30 cellular contexts compared by ENCODE assay signal in genomic region chr3:126857928-126858327, GRCh38.
"Had no signal": no experiment of that assay in that cellular context is flagged by ENCODE, and none has a peak within 500 bp of the region (broad histone marks: within the 10 kb centered on the region; RNA-seq: fewer than 3 reads in every experiment).

No MANE protein-coding gene starts in this region.

- H3K27me3 Mint-ChIP-seq: activated CD4-positive, alpha-beta memory T cell treated with anti-CD3 and anti-CD28 coated beads, Interleukin-2, amount 10 ng/mL, durations not matched to agents 7 days and 5 days; activated CD4-positive, alpha-beta T cell treated with anti-CD3 and anti-CD28 coated beads, Interleukin-2, amount 10 ng/mL, durations not matched to agents 7 days and 5 days; activated naive CD4-positive, alpha-beta T cell treated with anti-CD3 and anti-CD28 coated beads, Interleukin-2, amount 50 U/mL, for 24 hours; activated naive CD8-positive, alpha-beta T cell treated with anti-CD3 and anti-CD28 coated beads, Interleukin-2, amount 50 U/mL, for 24 hours; dendritic cell treated with granulocyte-macrophage colony-stimulating factor and Interleukin-4, amounts not matched to agents 40 ng/mL and 50 ng/mL, for 4 days; naive B cell; progenitor cell of endocrine pancreas; stimulated activated memory B cell treated with anti-CD40 and anti-IgM and Interleukin-4, amounts not matched to agents 10 μg/mL and 1 μg/mL and 100 μg/mL, for 72 hours; T-helper 17 cell had no signal

- H3K4me2 ChIP-seq: smooth muscle cell had no signal

- H3K4me1 Mint-ChIP-seq: activated CD4-positive, alpha-beta memory T cell treated with anti-CD3 and anti-CD28 coated beads, Interleukin-2, amount 10 ng/mL, durations not matched to agents 7 days and 5 days; activated CD4-positive, alpha-beta T cell treated with anti-CD3 and anti-CD28 coated beads, Interleukin-2, amount 10 ng/mL, durations not matched to agents 7 days and 5 days; activated naive CD4-positive, alpha-beta T cell treated with anti-CD3 and anti-CD28 coated beads, Interleukin-2, amount 50 U/mL, for 24 hours; activated naive CD8-positive, alpha-beta T cell treated with anti-CD3 and anti-CD28 coated beads, Interleukin-2, amount 50 U/mL, for 24 hours; stimulated activated memory B cell treated with anti-CD40 and anti-IgM and Interleukin-4, amounts not matched to agents 10 μg/mL and 1 μg/mL and 100 μg/mL, for 72 hours had no signal

- H3K4me1 ChIP-seq: esophagus muscularis mucosa, left lung, stomach, thyroid gland, upper lobe of right lung had no signal

- H3K27ac ChIP-seq: esophagus muscularis mucosa, foreskin keratinocyte, left lung, neutrophil, ovary, stomach, thyroid gland, upper lobe of right lung, WERI-Rb-1 had no signal

- H3K27me3 ChIP-seq: esophagus muscularis mucosa, foreskin keratinocyte, left lung, neutrophil, ovary, stomach, thyroid gland, upper lobe of right lung had no signal

- H3K9me3 ChIP-seq: esophagus muscularis mucosa, left lung, neutrophil, ovary, stomach, thyroid gland, upper lobe of right lung had no signal

- H3K36me3 ChIP-seq: esophagus muscularis mucosa, left lung, neutrophil, ovary, stomach, thyroid gland, upper lobe of right lung, WERI-Rb-1 had no signal

- H3K4me3 ChIP-seq: esophagus muscularis mucosa, left lung, ovary, smooth muscle cell, stomach, thyroid gland, upper lobe of right lung had no signal

- H3K4me3 Mint-ChIP-seq: activated CD4-positive, alpha-beta memory T cell treated with anti-CD3 and anti-CD28 coated beads, Interleukin-2, amount 10 ng/mL, durations not matched to agents 7 days and 5 days; activated CD4-positive, alpha-beta T cell treated with anti-CD3 and anti-CD28 coated beads, Interleukin-2, amount 10 ng/mL, durations not matched to agents 7 days and 5 days; activated naive CD4-positive, alpha-beta T cell treated with anti-CD3 and anti-CD28 coated beads, Interleukin-2, amount 50 U/mL, for 24 hours; activated naive CD8-positive, alpha-beta T cell treated with anti-CD3 and anti-CD28 coated beads, Interleukin-2, amount 50 U/mL, for 24 hours; dendritic cell treated with granulocyte-macrophage colony-stimulating factor and Interleukin-4, amounts not matched to agents 40 ng/mL and 50 ng/mL, for 4 days; naive B cell; nephron progenitor cell; stimulated activated memory B cell treated with anti-CD40 and anti-IgM and Interleukin-4, amounts not matched to agents 10 μg/mL and 1 μg/mL and 100 μg/mL, for 72 hours; T-helper 17 cell had no signal

- H3K9me3 Mint-ChIP-seq: activated CD4-positive, alpha-beta memory T cell treated with anti-CD3 and anti-CD28 coated beads, Interleukin-2, amount 10 ng/mL, durations not matched to agents 7 days and 5 days; activated CD4-positive, alpha-beta T cell treated with anti-CD3 and anti-CD28 coated beads, Interleukin-2, amount 10 ng/mL, durations not matched to agents 7 days and 5 days; activated naive CD4-positive, alpha-beta T cell treated with anti-CD3 and anti-CD28 coated beads, Interleukin-2, amount 50 U/mL, for 24 hours; activated naive CD8-positive, alpha-beta T cell treated with anti-CD3 and anti-CD28 coated beads, Interleukin-2, amount 50 U/mL, for 24 hours; activated T-helper 2 cell treated with anti-CD3 and anti-CD28 coated beads, Interferon-gamma antibody, Interleukin-2, Interleukin-4, amounts not matched to agents 10 μg/mL and 5 μg/mL and 100 μg/mL, durations not matched to agents 14 hours and 24 hours and 36 hours; dendritic cell treated with granulocyte-macrophage colony-stimulating factor and Interleukin-4, amounts not matched to agents 40 ng/mL and 50 ng/mL, for 4 days; naive B cell; nephron progenitor cell; stimulated activated memory B cell treated with anti-CD40 and anti-IgM and Interleukin-4, amounts not matched to agents 10 μg/mL and 1 μg/mL and 100 μg/mL, for 72 hours had no signal

- DNase-seq: activated CD4-positive, alpha-beta memory T cell treated with anti-CD3 and anti-CD28 coated beads, Interleukin-2, amount 10 ng/mL, durations not matched to agents 7 days and 5 days; activated CD4-positive, alpha-beta T cell treated with anti-CD3 and anti-CD28 coated beads for 1 hour; activated CD4-positive, alpha-beta T cell treated with anti-CD3 and anti-CD28 coated beads, Interleukin-2, amount 10 ng/mL, durations not matched to agents 7 days and 5 days; activated naive CD8-positive, alpha-beta T cell treated with anti-CD3 and anti-CD28 coated beads, Interleukin-2, amount 50 U/mL, for 24 hours; activated T-cell treated with anti-CD3 and anti-CD28 coated beads, Interleukin-2, amount 50 U/mL, for 48 hours; amygdala; central memory CD4-positive, alpha-beta T cell; effector CD4-positive, alpha-beta T cell; foreskin keratinocyte; left lung; naive B cell; nephron progenitor cell; ovary; stimulated activated CD4-positive, alpha-beta T cell treated with anti-CD3 and anti-CD28 coated beads, Interleukin-1b, Interleukin-23, amount 100 ng/mL, for 48 hours; stimulated activated CD4-positive, alpha-beta T cell treated with anti-CD3 and anti-CD28 coated beads, Interleukin-4, amount 100 ng/mL, for 4 hours; stimulated activated CD8-positive, alpha-beta memory T cell treated with anti-CD3 and anti-CD28 coated beads, Interleukin-4, amount 100 ng/mL, for 48 hours; stomach; T-helper 17 cell; T1000; thyroid gland; WERI-Rb-1 had no signal

- ATAC-seq: activated naive CD8-positive, alpha-beta T cell treated with anti-CD3 and anti-CD28 coated beads, Interleukin-2, amount 50 U/mL, for 24 hours; left lung; T-helper 17 cell had no signal

- H3K27ac Mint-ChIP-seq: activated CD4-positive, alpha-beta memory T cell treated with anti-CD3 and anti-CD28 coated beads, Interleukin-2, amount 10 ng/mL, durations not matched to agents 7 days and 5 days; activated CD4-positive, alpha-beta T cell treated with anti-CD3 and anti-CD28 coated beads, Interleukin-2, amount 10 ng/mL, durations not matched to agents 7 days and 5 days; activated naive CD4-positive, alpha-beta T cell treated with anti-CD3 and anti-CD28 coated beads, Interleukin-2, amount 50 U/mL, for 24 hours; activated naive CD8-positive, alpha-beta T cell treated with anti-CD3 and anti-CD28 coated beads, Interleukin-2, amount 50 U/mL, for 24 hours; activated T-helper 2 cell treated with anti-CD3 and anti-CD28 coated beads, Interferon-gamma antibody, Interleukin-2, Interleukin-4, amounts not matched to agents 10 μg/mL and 5 μg/mL and 100 μg/mL, durations not matched to agents 14 hours and 24 hours and 36 hours; dendritic cell treated with granulocyte-macrophage colony-stimulating factor and Interleukin-4, amounts not matched to agents 40 ng/mL and 50 ng/mL, for 4 days; nephron progenitor cell; progenitor cell of endocrine pancreas; stimulated activated memory B cell treated with anti-CD40 and anti-IgM and Interleukin-4, amounts not matched to agents 10 μg/mL and 1 μg/mL and 100 μg/mL, for 72 hours; T-helper 17 cell had no signal
